In genomic region chr10:70575874-70576802, GRCh38 we compare ENCODE assay signal across 8 cellular contexts. TPM values are rescaled to one million over a fixed set of nuclear protein-coding genes. Genes with fewer than 3 reads are reported as not detected.
A peak's percentile ranks its signal among the peaks of the same experiment; 100 is the strongest.
DNase-seq lines count a peak whose midpoint lies in the region; ATAC-seq, FAIRE-seq and TF ChIP-seq lines count a peak whose summit lies in the region.

No MANE protein-coding gene starts in this region.

- H3K27ac ChIP-seq in PC-3 (ENCODE audit: low read length) = peak overlapping the region; percentile 28
- H3K27ac ChIP-seq in epithelial cell of prostate = peak overlapping the region; percentile 20
- H3K27ac ChIP-seq in psoas muscle = no peak overlapping the region

- POLR2A ChIA-PET in PC-3 (lab: Charles Lee; ENCODE audit: unreplicated experiment) = interaction anchor here (0.6 kb wide), 1 partner anchor 120 kb away, joined by 3 read pairs; no protein-coding TSS in a partner anchor

- no peak overlapping the region for H2AFZ ChIP-seq in PC-3 (ENCODE audit: low read length)

- peaks cover 47% of the 10 kb centered on the region for H3K4me1 ChIP-seq in PC-3 (ENCODE audit: insufficient read depth, low read length)
- H3K4me1 ChIP-seq in psoas muscle = no peaks in the 10 kb centered on the region

- CTCF ChIA-PET in PC-3 (lab: Charles Lee) = interaction anchor here (0.6 to 1.0 kb wide), 4 partner anchors 17 to 183 kb away, joined by 3 to 7 read pairs (median 4); no protein-coding TSS in a partner anchor

- H3K27me3 ChIP-seq in PC-3 (ENCODE audit: low read length) = no peaks in the 10 kb centered on the region
- no peaks in the 10 kb centered on the region for H3K27me3 ChIP-seq in psoas muscle (ENCODE audit: insufficient read depth in 3 of 3, low read length in 2 of 3)

- H3K79me2 ChIP-seq in PC-3 (ENCODE audit: low read length) = no peaks in the 10 kb centered on the region

- no TSS peak for BruUV-seq in PC-3 (replicated peaks; lab: Mats Ljungman, UMichigan)

- H3K9ac ChIP-seq in PC-3 (ENCODE audit: low read length) = no peak overlapping the region

- DNase-seq in EH (ENCODE audit: low read depth) = peak; percentile 65
- DNase-seq in GM19239 (ENCODE audit: insufficient read length, low spot score) = peak; percentile 63
- peak; percentile 87 for DNase-seq in PC-3
- peak; percentile 48 for DNase-seq in epithelial cell of prostate (ENCODE audit: low read depth, low spot score)
- peak; percentile 25 to 64 for DNase-seq in psoas muscle
- DNase-seq in frontal cortex (ENCODE audit: low spot score in 2 of 2) = no peak
- no peak for DNase-seq in amniotic stem cell (lab: John Stamatoyannopoulos, UW)

- no peaks in the 10 kb centered on the region for H3K36me3 ChIP-seq in PC-3 (ENCODE audit: low read depth, low read length)
- no peaks in the 10 kb centered on the region for H3K36me3 ChIP-seq in psoas muscle (ENCODE audit: insufficient read depth in 1 of 2, low read depth in 1 of 2)

- no peaks in the 10 kb centered on the region for H3K9me2 ChIP-seq in PC-3 (replicated peaks; ENCODE audit: low read length)

- H3K9me3 ChIP-seq in PC-3 (ENCODE audit: low read length) (no peaks in the 10 kb centered on the region), psoas muscle (no peaks in the 10 kb centered on the region)

- H3F3A ChIP-seq in PC-3 (ENCODE audit: low read length, unreplicated experiment) = peaks cover 5% of the 10 kb centered on the region

- H3K4me2 ChIP-seq in PC-3 (ENCODE audit: low read length) = peak overlapping the region; percentile 33

- intact Hi-C loops in PC-3 (cut with micrococcal nuclease) (loop anchor here (5.0 kb wide), 1 partner anchor 81 kb away; no protein-coding TSS in a partner anchor), psoas muscle (cut with DNase I) (no loop called here)

- WGBS in psoas muscle, 3 donors = 41 to 45% (median 41%) methylated on average over 12 of the region's 12 CpGs

- peak; percentile 92 for FAIRE-seq in GM19239 (lab: Jason Lieb, UNC)
- no peak for FAIRE-seq in frontal cortex (lab: Jason Lieb, UNC)

- H4K20me1 ChIP-seq in PC-3 (ENCODE audit: low read length) = no peaks in the 10 kb centered on the region

- TF ChIP-seq CTCF in PC-3 (conservative IDR thresholded peaks at IDR 0.05; ENCODE audit: low read depth, low read length) (no peak), psoas muscle (IDR thresholded peaks at IDR 0.05) (no peak)

- H3K4me3 ChIP-seq in PC-3 (ENCODE audit: low read length) (no peak overlapping the region), psoas muscle (no peak overlapping the region)

- peak; percentile 56 for ATAC-seq in HG03196 (IDR thresholded peaks at IDR 0.05; ENCODE audit: unreplicated experiment)
- ATAC-seq in PC-3 = peak; percentile 12; the same call in 1 of the 2 replicates
- peak in 3 of 4 donors; percentile 36 to 80 (median 63) for ATAC-seq in psoas muscle

RNA-seq across cellular contexts. Expression of gene PRF1, which starts 26.4 kb away (rescaled TPM):
- total RNA-seq in PC-3 (2014; rRNA removed) (not detected in 2 replicates), psoas muscle (1 to 10 TPM; 1.6 to 3.4 (median 1.8) TPM), frontal cortex (not detected)
- polyA plus RNA-seq in psoas muscle = under 1 TPM; 0.33 to 0.72 (median 0.43) TPM

Comparison
In these comparisons a context has a peak if more than half of its experiments do, and no peak if none do; other contexts are left out.
1. DNase-seq: peak in EH (single experiment), GM19239 (single experiment), PC-3 (single experiment), epithelial cell of prostate (single experiment) and psoas muscle (2 of 2); none in frontal cortex (0 of 2) and amniotic stem cell (single experiment).
2. ATAC-seq: peak in every context shown above with its lines; median percentile 63 in psoas muscle; 56 in HG03196; 12 in PC-3.